Comparison of ENCODE assay signal across 10 cellular contexts in the genomic region with DNA sequence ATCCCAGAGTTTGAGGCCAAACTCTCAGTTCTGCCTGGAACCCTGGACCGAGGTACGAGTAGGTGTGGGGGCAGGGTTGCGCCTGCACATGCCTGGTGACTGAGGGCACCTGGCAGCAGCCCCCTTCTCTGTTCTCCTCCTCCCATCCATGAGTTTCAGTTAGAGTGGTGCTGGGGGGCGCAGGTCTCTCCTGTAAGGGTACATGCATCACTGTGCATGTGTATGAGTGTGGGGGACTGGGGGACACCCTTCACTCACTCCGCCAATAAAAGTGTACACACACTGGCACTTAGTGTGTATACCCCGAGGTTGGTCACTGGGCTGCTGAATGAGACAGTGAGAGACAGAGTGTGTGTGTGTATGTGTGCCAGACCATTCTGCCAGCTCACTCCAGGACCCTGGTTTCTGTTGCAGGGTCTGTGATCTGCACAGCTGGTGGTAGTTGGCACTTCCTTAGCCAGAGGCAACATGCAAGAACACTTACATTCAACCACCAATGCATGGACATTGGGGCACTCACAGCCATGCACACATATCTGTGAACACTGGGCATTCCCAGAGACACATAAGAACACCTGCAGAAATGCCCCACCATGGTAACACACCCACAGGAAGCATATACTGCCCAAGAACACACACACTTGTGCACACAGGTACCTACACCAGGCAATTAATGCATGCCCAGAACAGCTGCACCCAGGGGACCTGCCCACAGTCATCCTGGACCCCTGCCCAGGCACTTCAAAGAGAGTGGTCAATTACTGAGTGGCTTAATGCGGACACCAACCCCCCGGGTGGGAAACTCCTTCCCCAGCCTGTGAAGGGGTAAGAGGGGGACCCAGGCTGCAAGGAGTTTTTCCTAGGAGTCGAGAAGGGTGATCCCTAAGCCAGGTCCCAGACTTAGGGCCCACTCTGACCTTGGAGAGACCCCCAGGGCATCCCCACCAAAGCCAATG. TPM values are rescaled to one million over a fixed set of nuclear protein-coding genes. Genes with fewer than 3 reads are reported as not detected.
A peak's percentile ranks its signal among the peaks of the same experiment; 100 is the strongest.
DNase-seq lines count a peak whose midpoint lies in the region; ATAC-seq, FAIRE-seq and TF ChIP-seq lines count a peak whose summit lies in the region.
"Had no signal": no experiment of that assay in that cellular context is flagged by ENCODE, and none has a peak within 500 bp of the region (broad histone marks: within the 10 kb centered on the region; RNA-seq: fewer than 3 reads in every experiment).

No MANE protein-coding gene starts in this region.

- no peak overlapping the region for H3K23ac ChIP-seq in H9 (ENCODE audit: insufficient read length, low read depth, low read length)

- no peak overlapping the region for H3K18ac ChIP-seq in H9 (ENCODE audit: insufficient read length, low read depth, low read length)

- no peak overlapping the region for H2AK5ac ChIP-seq in H9 (ENCODE audit: insufficient read length, low read length)

- DNase-seq in H9 (no peak), lower lobe of right lung (no peak), RCC 7860 (ENCODE audit: low spot score) (no peak), amniotic stem cell (lab: John Stamatoyannopoulos, UW) (no peak), Right ventricle myocardium superior (no peak)
- no peak for DNase-seq in activated CD8-positive, alpha-beta T cell treated with anti-CD3 and anti-CD28 coated beads, Interleukin-2, amount 10 ng/mL, durations not matched to agents 7 days and 5 days
- DNase-seq: brain microvascular endothelial cell, DMS 273 treated with DMSO at 0.1 percent for 48 hours had no signal

- H3K9me3 ChIP-seq in H9 (ENCODE audit: control insufficient read depth, low read depth, low read length) (no peaks in the 10 kb centered on the region), lower lobe of right lung (no peaks in the 10 kb centered on the region)

- H3K9ac ChIP-seq in H9 (ENCODE audit: extremely low read depth, insufficient read length, low read length) = no peak overlapping the region

- no peaks in the 10 kb centered on the region for H3K9me3 Mint-ChIP-seq in H9
- H3K9me3 Mint-ChIP-seq in activated CD8-positive, alpha-beta T cell treated with anti-CD3 and anti-CD28 coated beads, Interleukin-2, amount 10 ng/mL, durations not matched to agents 7 days and 5 days (ENCODE audit: insufficient read depth) = no peaks in the 10 kb centered on the region

- H3K27ac ChIP-seq in C4-2B (no peak overlapping the region), H9 (ENCODE audit: insufficient read length, low read depth, low read length) (no peak overlapping the region), lower lobe of right lung (no peak overlapping the region)

- CTCF ChIA-PET in activated CD8-positive, alpha-beta T cell treated with anti-CD3 and anti-CD28 coated beads, Interleukin-2, amount 10 ng/mL, durations not matched to agents 7 days and 5 days (lab: Charles Lee) = interaction anchor here (1.7 kb wide), 1 partner anchor 19 kb away, joined by 5 read pairs; no protein-coding TSS in a partner anchor

- H3K56ac ChIP-seq in H9 (ENCODE audit: insufficient read length, low read depth, low read length) = no peak overlapping the region

- H3K23me2 ChIP-seq in H9 (ENCODE audit: insufficient read length, low read depth, low read length, poor library complexity, severe bottlenecking) = no peaks in the 10 kb centered on the region

- H3K36me3 Mint-ChIP-seq in H9 (ENCODE audit: insufficient read depth in 1 of 3, low read depth in 3 of 3) = peaks cover 2 to 8% (median 7%) of the 10 kb centered on the region in 3 experiments; a peak in 4 of 7 replicates
- peaks cover 17% of the 10 kb centered on the region for H3K36me3 Mint-ChIP-seq in activated CD8-positive, alpha-beta T cell treated with anti-CD3 and anti-CD28 coated beads, Interleukin-2, amount 10 ng/mL, durations not matched to agents 7 days and 5 days (ENCODE audit: low read depth)

- H4K91ac ChIP-seq in H9 (ENCODE audit: insufficient read length, low read depth, low read length) = no peak overlapping the region

- H2AFZ ChIP-seq in H9 (ENCODE audit: low read length) = no peak overlapping the region

- no peak for FAIRE-seq in RCC 7860 (lab: Jason Lieb, UNC)

- no peak overlapping the region for H3K27ac Mint-ChIP-seq in H9
- peak overlapping the region; percentile 57 for H3K27ac Mint-ChIP-seq in activated CD8-positive, alpha-beta T cell treated with anti-CD3 and anti-CD28 coated beads, Interleukin-2, amount 10 ng/mL, durations not matched to agents 7 days and 5 days

- no peaks in the 10 kb centered on the region for H3K79me1 ChIP-seq in H9 (ENCODE audit: insufficient read depth, low read depth, low read length, poor library complexity, severe bottlenecking)

- H3K4me1 ChIP-seq in H9 (ENCODE audit: insufficient read depth, low read length) (peaks cover 10% of the 10 kb centered on the region), lower lobe of right lung (peaks cover 9% of the 10 kb centered on the region)

- peaks cover 43% of the 10 kb centered on the region for H3K27me3 Mint-ChIP-seq in H9 (ENCODE audit: low read depth)
- H3K27me3 Mint-ChIP-seq in activated CD8-positive, alpha-beta T cell treated with anti-CD3 and anti-CD28 coated beads, Interleukin-2, amount 10 ng/mL, durations not matched to agents 7 days and 5 days (ENCODE audit: low read depth) = peaks cover 25% of the 10 kb centered on the region

- peak overlapping the region; percentile 6 for H3K4me2 ChIP-seq in H9 (ENCODE audit: insufficient read depth, insufficient read length, low read length)

- H2BK20ac ChIP-seq in H9 (ENCODE audit: low read depth, low read length, poor library complexity, severe bottlenecking) = no peak overlapping the region

- H4K5ac ChIP-seq in H9 (ENCODE audit: insufficient read length, low read depth, low read length) = no peak overlapping the region

- H3K4me1 Mint-ChIP-seq in H9 = peaks cover 25 to 50% of the 10 kb centered on the region in 2 experiments
- H3K4me1 Mint-ChIP-seq in activated CD8-positive, alpha-beta T cell treated with anti-CD3 and anti-CD28 coated beads, Interleukin-2, amount 10 ng/mL, durations not matched to agents 7 days and 5 days (ENCODE audit: low read depth) = peaks cover 19% of the 10 kb centered on the region

- peaks cover 10% of the 10 kb centered on the region; the same call in 1 of the 2 replicates for H3K27me3 ChIP-seq in H9 (ENCODE audit: insufficient read depth, low read length)
- H3K27me3 ChIP-seq in lower lobe of right lung (ENCODE audit: low read depth) = peaks cover 30% of the 10 kb centered on the region

- intact Hi-C loops in lower lobe of right lung (cut with DNase I) (no loop called here), Right ventricle myocardium superior (cut with DNase I) (loop anchor here (5.0 kb wide), 1 partner anchor 37 kb away; no protein-coding TSS in a partner anchor)

- ATAC-seq in activated CD8-positive, alpha-beta T cell treated with anti-CD3 and anti-CD28 coated beads, Interleukin-2, amount 10 ng/mL, durations not matched to agents 7 days and 5 days = no peak
- ATAC-seq in lower lobe of right lung = no peak
- ATAC-seq in esophagus mucosa = no peak
- ATAC-seq in Right ventricle myocardium superior (ENCODE audit: poor library complexity) = no peak

- no peaks in the 10 kb centered on the region for H3K79me2 ChIP-seq in H9 (ENCODE audit: insufficient read depth, low read length)

- H4K20me1 ChIP-seq in H9 (ENCODE audit: control insufficient read depth, insufficient read depth, insufficient read length) = peaks cover 3% of the 10 kb centered on the region

- H3K36me3 ChIP-seq in lower lobe of right lung = peaks cover 12% of the 10 kb centered on the region
- H3K36me3 ChIP-seq: brain microvascular endothelial cell had no signal

- no CpG with 5 or more reads among the region's 9 CpGs for WGBS in H9 (ENCODE audit: extremely low coverage, insufficient read length, low lambda C conversion rate)

- no peak overlapping the region for H2BK15ac ChIP-seq in H9 (ENCODE audit: low read depth, low read length)

- peak; percentile 22; the same call in 1 of the 2 replicates for TF ChIP-seq CTCF in C4-2B (conservative IDR thresholded peaks at IDR 0.05)
- TF ChIP-seq CTCF in H9 (conservative IDR thresholded peaks at IDR 0.05) = no peak
- no peak for TF ChIP-seq CTCF in lower lobe of right lung (IDR thresholded peaks at IDR 0.05)

- POLR2A ChIA-PET in activated CD8-positive, alpha-beta T cell treated with anti-CD3 and anti-CD28 coated beads, Interleukin-2, amount 10 ng/mL, durations not matched to agents 7 days and 5 days (lab: Charles Lee) = no interaction called here

- H3K4me3 ChIP-seq in lower lobe of right lung = peak overlapping the region; percentile 90

- no peak overlapping the region for H2BK5ac ChIP-seq in H9 (ENCODE audit: insufficient read length, low read length)

- no peak overlapping the region for H2BK12ac ChIP-seq in H9 (ENCODE audit: insufficient read length, low read depth, low read length)

- no peak overlapping the region for H3T11ph ChIP-seq in H9 (ENCODE audit: low read length)

- no peak overlapping the region for H3K4ac ChIP-seq in H9 (ENCODE audit: low read depth, low read length)

- H2BK120ac ChIP-seq in H9 (ENCODE audit: low read depth, low read length, poor library complexity, severe bottlenecking) = no peak overlapping the region

- H3K14ac ChIP-seq in H9 (ENCODE audit: insufficient read depth, low read length) = no peak overlapping the region

- H3K4me3 Mint-ChIP-seq in H9 = peak overlapping the region in 1 of 2 experiments; percentile 84; a peak in 3 of 5 replicates
- peak overlapping the region; percentile 43 for H3K4me3 Mint-ChIP-seq in activated CD8-positive, alpha-beta T cell treated with anti-CD3 and anti-CD28 coated beads, Interleukin-2, amount 10 ng/mL, durations not matched to agents 7 days and 5 days

- H4K8ac ChIP-seq in H9 (replicated peaks; ENCODE audit: insufficient read length, low read depth, low read length) = no peak overlapping the region

RNA-seq across cellular contexts. Expression of a gene that starts 1.2 kb away (rescaled TPM):
- total RNA-seq in H9 (2021) = 3.9 and 4.8 TPM in 2 replicates
- under 1 TPM; 0.13 to 0.34 TPM for total RNA-seq in activated CD8-positive, alpha-beta T cell treated with anti-CD3 and anti-CD28 coated beads, Interleukin-2, amount 10 ng/mL, durations not matched to agents 7 days and 5 days
- 1.7 TPM for total RNA-seq in lower lobe of right lung
- 0.12 TPM for total RNA-seq in esophagus mucosa
- 0.86 TPM for total RNA-seq in Right ventricle myocardium superior

RNA-seq across cellular contexts. Expression of a gene that starts 19.8 kb away (rescaled TPM):
- total RNA-seq in H9 (2021) = 24.0 and 26.9 TPM in 2 replicates
- 100 to 1,000 TPM; 101 to 115 TPM for total RNA-seq in activated CD8-positive, alpha-beta T cell treated with anti-CD3 and anti-CD28 coated beads, Interleukin-2, amount 10 ng/mL, durations not matched to agents 7 days and 5 days
- total RNA-seq in lower lobe of right lung = 30.4 TPM
- 1.1 TPM for total RNA-seq in esophagus mucosa
- 38.4 TPM for total RNA-seq in Right ventricle myocardium superior

RNA-seq across cellular contexts. Expression of a gene that starts 35.6 kb away (rescaled TPM):
- total RNA-seq in H9 (2021) = 3.6 TPM in 2 replicates
- total RNA-seq in activated CD8-positive, alpha-beta T cell treated with anti-CD3 and anti-CD28 coated beads, Interleukin-2, amount 10 ng/mL, durations not matched to agents 7 days and 5 days = 1 to 10 TPM; 2.9 to 4.7 TPM
- 2.6 TPM for total RNA-seq in lower lobe of right lung
- 0.44 TPM for total RNA-seq in esophagus mucosa
- 183 TPM for total RNA-seq in Right ventricle myocardium superior

RNA-seq across cellular contexts. Expression of a gene that starts 54.2 kb away (rescaled TPM):
- total RNA-seq in H9 (2021) (514 and 528 TPM in 2 replicates), lower lobe of right lung (269 TPM), esophagus mucosa (129 TPM), Right ventricle myocardium superior (182 TPM)
- 100 to 1,000 TPM; 421 to 423 TPM for total RNA-seq in activated CD8-positive, alpha-beta T cell treated with anti-CD3 and anti-CD28 coated beads, Interleukin-2, amount 10 ng/mL, durations not matched to agents 7 days and 5 days

Comparison
In these comparisons a context has a peak if more than half of its experiments do, and no peak if none do; other contexts are left out.
1. RNA of a gene that starts 19.8 kb away (total RNA-seq): 101 to 115 TPM in activated CD8-positive, alpha-beta T cell treated with anti-CD3 and anti-CD28 coated beads, Interleukin-2, amount 10 ng/mL, durations not matched to agents 7 days and 5 days, 38.4 TPM in Right ventricle myocardium superior (single experiment), 30.4 TPM in lower lobe of right lung (single experiment) and 24.0 to 26.9 TPM in H9; 1.1 TPM in esophagus mucosa (single experiment); every median in the first group is over 10 times any median in the second.
2. RNA of a gene that starts 35.6 kb away (total RNA-seq): 183 TPM in Right ventricle myocardium superior (single experiment); 2.9 to 4.7 TPM in activated CD8-positive, alpha-beta T cell treated with anti-CD3 and anti-CD28 coated beads, Interleukin-2, amount 10 ng/mL, durations not matched to agents 7 days and 5 days, 3.6 TPM in H9, 2.6 TPM in lower lobe of right lung (single experiment) and 0.44 TPM in esophagus mucosa (single experiment); every median in the first group is over 10 times any median in the second.